13 cellular contexts compared by ENCODE assay signal in genomic region chr1:241413386-241413785, GRCh38. TPM values are rescaled to one million over a fixed set of nuclear protein-coding genes. Genes with fewer than 3 reads are reported as not detected.
DNase-seq lines count a peak whose midpoint lies in the region; ATAC-seq and TF ChIP-seq lines count a peak whose summit lies in the region.
"Had no signal": no experiment of that assay in that cellular context is flagged by ENCODE, and none has a peak within 500 bp of the region (broad histone marks: within the 10 kb centered on the region; RNA-seq: fewer than 3 reads in every experiment).

No MANE protein-coding gene starts in this region.

- no peak overlapping the region for H3K27ac ChIP-seq in colonic mucosa
- no peak overlapping the region for H3K27ac ChIP-seq in left ventricle myocardium inferior (replicated peaks)
- H3K27ac ChIP-seq: 22Rv1, sigmoid colon, SJSA1 had no signal

- no peak overlapping the region for H3K9ac ChIP-seq in colonic mucosa (ENCODE audit: low read depth in 2 of 2, low read length in 2 of 2)

- H3K4me1 ChIP-seq in colonic mucosa = no peaks in the 10 kb centered on the region
- no peaks in the 10 kb centered on the region for H3K4me1 ChIP-seq in left ventricle myocardium inferior
- H3K4me1 ChIP-seq: sigmoid colon, SJSA1 had no signal

- peak; percentile 72 for ATAC-seq in HG02981 (IDR thresholded peaks at IDR 0.05; ENCODE audit: unreplicated experiment)

- H3K9me3 ChIP-seq in colonic mucosa (no peaks in the 10 kb centered on the region), left ventricle myocardium inferior (replicated peaks) (no peaks in the 10 kb centered on the region)
- H3K9me3 ChIP-seq: SJSA1 had no signal

- H3K4me3 ChIP-seq in colonic mucosa = no peak overlapping the region
- H3K4me3 ChIP-seq in left ventricle myocardium inferior = no peak overlapping the region
- H3K4me3 ChIP-seq: sigmoid colon, SJSA1 had no signal

- H3K36me3 ChIP-seq in colonic mucosa (no peaks in the 10 kb centered on the region), left ventricle myocardium inferior (no peaks in the 10 kb centered on the region)
- H3K36me3 ChIP-seq: sigmoid colon, SJSA1 had no signal

- H3K27me3 ChIP-seq in colonic mucosa (no peaks in the 10 kb centered on the region), left ventricle myocardium inferior (ENCODE audit: low read depth) (peaks cover 5% of the 10 kb centered on the region)
- H3K27me3 ChIP-seq: sigmoid colon, SJSA1 had no signal

- intact Hi-C loops in colonic mucosa (cut with DNase I) = no loop called here
- intact Hi-C loops in left ventricle myocardium inferior (cut with micrococcal nuclease) = no loop called here

- peak; percentile 59 for DNase-seq in DMS 273 (lab: John Stamatoyannopoulos, UW; ENCODE audit: unreplicated experiment)
- no peak for DNase-seq in DMS 273 treated with DMSO at 0.1 percent for 48 hours (lab: John Stamatoyannopoulos, UW)
- DNase-seq in amniotic epithelial cell (ENCODE audit: low read depth) = peak; percentile 37
- peak; percentile 48 for DNase-seq in renal cortical epithelial cell (ENCODE audit: low read depth)
- DNase-seq in colonic mucosa = no peak
- DNase-seq in retina = no peak
- DNase-seq in left ventricle myocardium inferior = no peak
- DNase-seq: activated T-cell treated with anti-CD3 and anti-CD28 coated beads for 4 hours, kidney glomerular epithelial cell, sigmoid colon had no signal

- TF ChIP-seq CTCF in colonic mucosa (IDR thresholded peaks at IDR 0.05) (no peak), left ventricle myocardium inferior (IDR thresholded peaks at IDR 0.05; ENCODE audit: borderline replicate concordance) (no peak)

RNA-seq across cellular contexts. Expression of gene RGS7, which starts 56.4 kb away (rescaled TPM):
- total RNA-seq in renal cortical epithelial cell (not detected in 2 replicates), colonic mucosa (under 1 TPM; 0.10 to 0.24 TPM), left ventricle myocardium inferior (not detected)

Comparison
In these comparisons a context has a peak if more than half of its experiments do, and no peak if none do; other contexts are left out.
1. DNase-seq: peak in DMS 273 (single experiment), amniotic epithelial cell (single experiment) and renal cortical epithelial cell (single experiment); none in DMS 273 treated with DMSO at 0.1 percent for 48 hours (single experiment), colonic mucosa (single experiment), retina (single experiment) and left ventricle myocardium inferior (single experiment).